In the genomic region with DNA sequence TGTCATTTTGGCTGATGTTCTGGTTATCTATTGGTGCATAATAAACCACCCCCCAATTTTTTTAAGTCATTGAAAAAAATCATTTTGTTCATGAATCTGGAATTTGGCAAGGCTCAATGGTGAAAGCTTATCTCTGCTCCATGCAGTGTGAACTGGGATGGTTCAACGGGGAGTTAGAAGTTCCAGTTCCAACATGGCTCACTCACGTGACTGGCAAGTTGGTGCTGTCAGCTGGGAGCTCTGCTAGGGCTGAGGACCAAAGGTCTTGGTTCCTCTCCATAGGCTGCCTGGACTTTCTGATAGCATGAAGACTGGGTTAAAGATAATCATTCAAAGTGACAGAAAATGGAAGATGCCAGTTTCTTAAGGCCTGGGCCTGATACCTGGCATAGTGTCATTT, we compare ENCODE assay signal across 23 cellular contexts. TPM values are rescaled to one million over a fixed set of nuclear protein-coding genes. Genes with fewer than 3 reads are reported as not detected.
DNase-seq lines count a peak whose midpoint lies in the region; ATAC-seq and TF ChIP-seq lines count a peak whose summit lies in the region.
"Had no signal": no experiment of that assay in that cellular context is flagged by ENCODE, and none has a peak within 500 bp of the region (broad histone marks: within the 10 kb centered on the region; RNA-seq: fewer than 3 reads in every experiment).

No MANE protein-coding gene starts in this region.

- no peak overlapping the region for H3K27ac Mint-ChIP-seq in activated naive CD4-positive, alpha-beta T cell treated with anti-CD3 and anti-CD28 coated beads for 36 hours
- no peak overlapping the region for H3K27ac Mint-ChIP-seq in activated naive CD4-positive, alpha-beta T cell treated with anti-CD3 and anti-CD28 coated beads, Interleukin-2, amount 10 ng/mL, durations not matched to agents 7 days and 5 days
- peak overlapping the region; percentile 29 for H3K27ac Mint-ChIP-seq in nephron progenitor cell
- peak overlapping the region; percentile 70 for H3K27ac Mint-ChIP-seq in stimulated activated naive B cell treated with anti-CD40 and anti-IgM and Interleukin-4, amounts not matched to agents 10 μg/mL and 1 μg/mL and 100 μg/mL, for 72 hours
- H3K27ac Mint-ChIP-seq: CD4-positive, alpha-beta T cell had no signal

- BruUV-seq in OCI-LY7 (replicated peaks; lab: Mats Ljungman, UMichigan) = no TSS peak

- peak overlapping the region; percentile 6 for H3K4me3 ChIP-seq in OCI-LY7 (ENCODE audit: low read depth, low read length, poor library complexity, severe bottlenecking)
- H3K4me3 ChIP-seq: GM12878, GM23248, HAP-1, PC-9, SJCRH30 had no signal

- H3K27me3 Mint-ChIP-seq in activated naive CD4-positive, alpha-beta T cell treated with anti-CD3 and anti-CD28 coated beads for 36 hours (ENCODE audit: low read depth) = no peaks in the 10 kb centered on the region
- no peaks in the 10 kb centered on the region for H3K27me3 Mint-ChIP-seq in activated naive CD4-positive, alpha-beta T cell treated with anti-CD3 and anti-CD28 coated beads, Interleukin-2, amount 10 ng/mL, durations not matched to agents 7 days and 5 days
- H3K27me3 Mint-ChIP-seq in nephron progenitor cell (ENCODE audit: low read depth, poor library complexity) = peaks cover 9% of the 10 kb centered on the region
- H3K27me3 Mint-ChIP-seq in stimulated activated naive B cell treated with anti-CD40 and anti-IgM and Interleukin-4, amounts not matched to agents 10 μg/mL and 1 μg/mL and 100 μg/mL, for 72 hours = no peaks in the 10 kb centered on the region
- H3K27me3 Mint-ChIP-seq: CD4-positive, alpha-beta T cell had no signal

- no peaks in the 10 kb centered on the region for H3K9me3 ChIP-seq in OCI-LY7 (ENCODE audit: low read length)
- H3K9me3 ChIP-seq: BE2C, Caco-2, HAP-1, SJCRH30 had no signal

- H3K4me1 ChIP-seq in OCI-LY7 (ENCODE audit: insufficient read depth, low read length, poor library complexity, severe bottlenecking) (peaks cover 43% of the 10 kb centered on the region), foreskin keratinocyte (peaks cover 5% of the 10 kb centered on the region)
- H3K4me1 ChIP-seq: SJCRH30 had no signal

- H3K27ac ChIP-seq in OCI-LY7 (ENCODE audit: low read depth, low read length, poor library complexity, severe bottlenecking) = peak overlapping the region; percentile 68
- no peak overlapping the region for H3K27ac ChIP-seq in foreskin keratinocyte
- H3K27ac ChIP-seq: GM23248, PC-9, RWPE1, SJCRH30 had no signal

- H3K79me2 ChIP-seq in OCI-LY7 (ENCODE audit: insufficient read depth, low read depth, low read length) = no peaks in the 10 kb centered on the region

- H3K9me2 ChIP-seq in OCI-LY7 (ENCODE audit: insufficient read depth, low read length) = no peaks in the 10 kb centered on the region

- no peaks in the 10 kb centered on the region for H3K36me3 ChIP-seq in OCI-LY7 (ENCODE audit: insufficient read depth, low read length)
- H3K36me3 ChIP-seq: BE2C, HAP-1, SJCRH30 had no signal

- H3K4me2 ChIP-seq in OCI-LY7 (ENCODE audit: low read length) = peak overlapping the region; percentile 64
- H3K4me2 ChIP-seq: PC-9 had no signal

- H3K27me3 ChIP-seq in foreskin keratinocyte = no peaks in the 10 kb centered on the region
- H3K27me3 ChIP-seq: BE2C, SJCRH30 had no signal

- CTCF ChIA-PET in activated naive CD4-positive, alpha-beta T cell treated with anti-CD3 and anti-CD28 coated beads for 36 hours (lab: Charles Lee) = interaction anchor here (0.9 to 1.5 kb wide), 3 partner anchors 9 to 106 kb away, joined by 3 to 4 read pairs (median 4); no protein-coding TSS in a partner anchor
- CTCF ChIA-PET in activated naive CD4-positive, alpha-beta T cell treated with anti-CD3 and anti-CD28 coated beads, Interleukin-2, amount 10 ng/mL, durations not matched to agents 7 days and 5 days (lab: Charles Lee) = interaction anchor here (0.8 to 1.5 kb wide), 4 partner anchors 9 to 14 kb away, joined by 3 to 4 read pairs (median 4); no protein-coding TSS in a partner anchor
- CTCF ChIA-PET in OCI-LY7 (lab: Charles Lee; ENCODE audit: unreplicated experiment) = no interaction called here

- DNase-seq in activated naive CD4-positive, alpha-beta T cell treated with anti-CD3 and anti-CD28 coated beads for 36 hours = peak; percentile 1
- no peak for DNase-seq in activated naive CD4-positive, alpha-beta T cell treated with anti-CD3 and anti-CD28 coated beads, Interleukin-2, amount 10 ng/mL, durations not matched to agents 7 days and 5 days
- no peak for DNase-seq in OCI-LY7 (ENCODE audit: low spot score)
- no peak for DNase-seq in nephron progenitor cell
- no peak for DNase-seq in stimulated activated naive B cell treated with anti-CD40 and anti-IgM and Interleukin-4, amounts not matched to agents 10 μg/mL and 1 μg/mL and 100 μg/mL, for 72 hours
- no peak for DNase-seq in SIG-M5 (lab: John Stamatoyannopoulos, UW)
- DNase-seq in stimulated activated CD4-positive, alpha-beta T cell treated with anti-CD3 and anti-CD28 coated beads, Interleukin-1b, Interleukin-23, amount 100 ng/mL, for 48 hours = no peak
- no peak for DNase-seq in foreskin keratinocyte
- DNase-seq: BE2C; Caco-2; CD4-positive, alpha-beta T cell; EL; GM23248; NCI-H1417; NCI-H187; NCI-H2107; NCI-H510A treated with DMSO at 0.1 percent for 48 hours; PC-9; SJCRH30 had no signal

- H4K20me1 ChIP-seq in OCI-LY7 (ENCODE audit: insufficient read depth, low read length) = no peaks in the 10 kb centered on the region

- POLR2A ChIA-PET in OCI-LY7 (lab: Charles Lee) = interaction anchor here (0.6 to 1.3 kb wide), 7 partner anchors 11 to 241 kb away, joined by 3 to 7 read pairs (median 3); a partner anchor contains a TSS

- intact Hi-C loops in activated naive CD4-positive, alpha-beta T cell treated with anti-CD3 and anti-CD28 coated beads for 36 hours (cut with micrococcal nuclease) = no loop called here
- intact Hi-C loops in OCI-LY7 (cut with micrococcal nuclease; ENCODE audit: unreplicated experiment) = loop anchor here (10.0 kb wide), 1 partner anchor 212 kb away; a partner anchor contains a TSS

- TF ChIP-seq CTCF in OCI-LY7 (conservative IDR thresholded peaks at IDR 0.05; ENCODE audit: low read length) (no peak), nephron progenitor cell (IDR thresholded peaks at IDR 0.05) (no peak), foreskin keratinocyte (conservative IDR thresholded peaks at IDR 0.05) (no peak)

- peak overlapping the region; percentile 89; the same call in 1 of the 2 replicates for H2AFZ ChIP-seq in OCI-LY7 (ENCODE audit: low read length)
- H2AFZ ChIP-seq: GM23248, PC-9 had no signal

- H3K9me3 Mint-ChIP-seq in activated naive CD4-positive, alpha-beta T cell treated with anti-CD3 and anti-CD28 coated beads for 36 hours = no peaks in the 10 kb centered on the region
- no peaks in the 10 kb centered on the region for H3K9me3 Mint-ChIP-seq in activated naive CD4-positive, alpha-beta T cell treated with anti-CD3 and anti-CD28 coated beads, Interleukin-2, amount 10 ng/mL, durations not matched to agents 7 days and 5 days
- H3K9me3 Mint-ChIP-seq in nephron progenitor cell = no peaks in the 10 kb centered on the region
- peaks cover 0 to 1% of the 10 kb centered on the region in 2 donors for H3K9me3 Mint-ChIP-seq in stimulated activated naive B cell treated with anti-CD40 and anti-IgM and Interleukin-4, amounts not matched to agents 10 μg/mL and 1 μg/mL and 100 μg/mL, for 72 hours
- H3K9me3 Mint-ChIP-seq: CD4-positive, alpha-beta T cell had no signal

- ATAC-seq in stimulated activated naive B cell treated with anti-CD40 and anti-IgM and Interleukin-4, amounts not matched to agents 10 μg/mL and 1 μg/mL and 100 μg/mL, for 72 hours (replicated peaks) = no peak
- no peak for ATAC-seq in foreskin keratinocyte

- peaks cover 1% of the 10 kb centered on the region for H3K36me3 Mint-ChIP-seq in activated naive CD4-positive, alpha-beta T cell treated with anti-CD3 and anti-CD28 coated beads for 36 hours (ENCODE audit: low read depth)
- H3K36me3 Mint-ChIP-seq in activated naive CD4-positive, alpha-beta T cell treated with anti-CD3 and anti-CD28 coated beads, Interleukin-2, amount 10 ng/mL, durations not matched to agents 7 days and 5 days = peaks cover 2% of the 10 kb centered on the region
- H3K36me3 Mint-ChIP-seq in nephron progenitor cell (ENCODE audit: low read depth) = no peaks in the 10 kb centered on the region
- peaks cover 3 to 4% of the 10 kb centered on the region in 2 donors for H3K36me3 Mint-ChIP-seq in stimulated activated naive B cell treated with anti-CD40 and anti-IgM and Interleukin-4, amounts not matched to agents 10 μg/mL and 1 μg/mL and 100 μg/mL, for 72 hours

- H3K4me3 Mint-ChIP-seq in activated naive CD4-positive, alpha-beta T cell treated with anti-CD3 and anti-CD28 coated beads for 36 hours = no peak overlapping the region
- H3K4me3 Mint-ChIP-seq in activated naive CD4-positive, alpha-beta T cell treated with anti-CD3 and anti-CD28 coated beads, Interleukin-2, amount 10 ng/mL, durations not matched to agents 7 days and 5 days = no peak overlapping the region
- H3K4me3 Mint-ChIP-seq in nephron progenitor cell = no peak overlapping the region
- H3K4me3 Mint-ChIP-seq in stimulated activated naive B cell treated with anti-CD40 and anti-IgM and Interleukin-4, amounts not matched to agents 10 μg/mL and 1 μg/mL and 100 μg/mL, for 72 hours = no peak overlapping the region
- H3K4me3 Mint-ChIP-seq: CD4-positive, alpha-beta T cell had no signal

- peaks cover 30% of the 10 kb centered on the region for H3K4me1 Mint-ChIP-seq in activated naive CD4-positive, alpha-beta T cell treated with anti-CD3 and anti-CD28 coated beads for 36 hours (ENCODE audit: low read depth)
- H3K4me1 Mint-ChIP-seq in activated naive CD4-positive, alpha-beta T cell treated with anti-CD3 and anti-CD28 coated beads, Interleukin-2, amount 10 ng/mL, durations not matched to agents 7 days and 5 days = peaks cover 40% of the 10 kb centered on the region
- peaks cover 25% of the 10 kb centered on the region for H3K4me1 Mint-ChIP-seq in nephron progenitor cell
- peaks cover 30 to 44% of the 10 kb centered on the region in 2 donors for H3K4me1 Mint-ChIP-seq in stimulated activated naive B cell treated with anti-CD40 and anti-IgM and Interleukin-4, amounts not matched to agents 10 μg/mL and 1 μg/mL and 100 μg/mL, for 72 hours

RNA-seq across cellular contexts. Expression of a gene that starts 3.1 kb away (rescaled TPM):
- total RNA-seq in activated naive CD4-positive, alpha-beta T cell treated with anti-CD3 and anti-CD28 coated beads for 36 hours = 1 to 10 TPM; 6.0 to 7.4 TPM
- total RNA-seq in OCI-LY7 (2014; rRNA removed; shearing (Covaris generic)) = 12.0 and 12.4 TPM in 2 replicates
- 9.4 and 10.8 TPM in 2 replicates for total RNA-seq in OCI-LY7 (2022)
- total RNA-seq in foreskin keratinocyte = 2.8 and 3.8 TPM in 2 replicates
- 5.3 and 5.7 TPM in 2 replicates for polyA plus RNA-seq in foreskin keratinocyte

RNA-seq across cellular contexts. Expression of a gene that starts 12.1 kb away (rescaled TPM):
- total RNA-seq in activated naive CD4-positive, alpha-beta T cell treated with anti-CD3 and anti-CD28 coated beads for 36 hours = 1 to 10 TPM; 1.1 to 1.2 TPM
- 4.4 and 4.6 TPM in 2 replicates for total RNA-seq in OCI-LY7 (2014; rRNA removed; shearing (Covaris generic))
- total RNA-seq in OCI-LY7 (2022) (4.6 and 5.9 TPM in 2 replicates), foreskin keratinocyte (1.4 and 1.6 TPM in 2 replicates)
- polyA plus RNA-seq in foreskin keratinocyte = 1.6 TPM in 2 replicates

RNA-seq across cellular contexts. Expression of a gene that starts 17.2 kb away (rescaled TPM):
- 1 to 10 TPM; 2.0 to 2.8 TPM for total RNA-seq in activated naive CD4-positive, alpha-beta T cell treated with anti-CD3 and anti-CD28 coated beads for 36 hours
- total RNA-seq in OCI-LY7 (2014; rRNA removed; shearing (Covaris generic)) = 1,014 and 1,052 TPM in 2 replicates
- total RNA-seq in OCI-LY7 (2022) = 727 and 819 TPM in 2 replicates
- total RNA-seq in foreskin keratinocyte = 0.21 TPM in 1 of 2 replicates, not detected in the other
- polyA plus RNA-seq in foreskin keratinocyte = 0.12 TPM in 1 of 2 replicates, not detected in the other
- total RNA-seq: A172, Caco-2, GM23248 had no signal
- polyA plus RNA-seq: GM23248 had no signal

RNA-seq across cellular contexts. Expression of a gene that starts 23.9 kb away (rescaled TPM):
- total RNA-seq in activated naive CD4-positive, alpha-beta T cell treated with anti-CD3 and anti-CD28 coated beads for 36 hours = under 1 TPM in 1 of 2 experiments, not detected in 1; 0.62 TPM
- total RNA-seq in OCI-LY7 (2014; rRNA removed; shearing (Covaris generic)) = 14.6 and 20.3 TPM in 2 replicates
- 63.1 and 67.9 TPM in 2 replicates for total RNA-seq in OCI-LY7 (2022)
- not detected in 2 replicates for total RNA-seq in foreskin keratinocyte
- polyA plus RNA-seq in foreskin keratinocyte = not detected in 2 replicates
- total RNA-seq: A172; CD4-positive, alpha-beta T cell; GM23248; SJCRH30 had no signal

RNA-seq across cellular contexts. Expression of a gene that starts 32.4 kb away (rescaled TPM):
- 10 to 100 TPM; 18.1 to 18.8 TPM for total RNA-seq in activated naive CD4-positive, alpha-beta T cell treated with anti-CD3 and anti-CD28 coated beads for 36 hours
- 1.2 and 2.5 TPM in 2 replicates for total RNA-seq in OCI-LY7 (2014; rRNA removed; shearing (Covaris generic))
- 7.1 and 12.6 TPM in 2 replicates for total RNA-seq in OCI-LY7 (2022)
- 5.8 and 9.2 TPM in 2 replicates for total RNA-seq in foreskin keratinocyte
- polyA plus RNA-seq in foreskin keratinocyte = 7.6 and 10.1 TPM in 2 replicates

Comparison
In these comparisons a context has a peak if more than half of its experiments do, and no peak if none do; other contexts are left out.
1. H3K27ac Mint-ChIP-seq: peak in nephron progenitor cell (single experiment) and stimulated activated naive B cell treated with anti-CD40 and anti-IgM and Interleukin-4, amounts not matched to agents 10 μg/mL and 1 μg/mL and 100 μg/mL, for 72 hours (single experiment); none in activated naive CD4-positive, alpha-beta T cell treated with anti-CD3 and anti-CD28 coated beads for 36 hours (single experiment) and activated naive CD4-positive, alpha-beta T cell treated with anti-CD3 and anti-CD28 coated beads, Interleukin-2, amount 10 ng/mL, durations not matched to agents 7 days and 5 days (single experiment).
2. RNA of a gene that starts 17.2 kb away (total RNA-seq): 727 to 1,052 TPM in OCI-LY7; 2.0 to 2.8 TPM in activated naive CD4-positive, alpha-beta T cell treated with anti-CD3 and anti-CD28 coated beads for 36 hours and 0.21 TPM in foreskin keratinocyte; every median in the first group is over 100 times any median in the second.